Comparison of ENCODE assay signal across 12 cellular contexts in the genomic region with DNA sequence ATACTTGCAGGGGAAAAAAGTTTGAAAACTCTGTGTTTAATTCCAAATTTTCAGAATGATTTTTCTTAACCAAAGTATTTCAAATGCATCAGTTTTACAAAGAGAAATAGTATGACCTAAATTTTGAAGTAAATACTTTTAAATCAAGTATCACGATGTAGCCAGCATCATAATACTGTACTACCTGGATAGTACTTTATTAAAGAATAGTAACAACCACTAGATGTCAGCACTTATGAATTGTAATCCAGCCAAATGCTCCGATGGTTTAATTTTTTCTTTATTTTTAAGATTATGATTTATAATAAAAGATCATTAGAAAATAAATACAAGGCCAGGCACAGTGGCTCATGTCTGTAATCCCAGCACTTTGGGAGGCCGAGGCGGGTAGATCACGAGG. TPM values are rescaled to one million over a fixed set of nuclear protein-coding genes. Genes with fewer than 3 reads are reported as not detected.
DNase-seq lines count a peak whose midpoint lies in the region; ATAC-seq and TF ChIP-seq lines count a peak whose summit lies in the region.
"Had no signal": no experiment of that assay in that cellular context is flagged by ENCODE, and none has a peak within 500 bp of the region (broad histone marks: within the 10 kb centered on the region; RNA-seq: fewer than 3 reads in every experiment).

No MANE protein-coding gene starts in this region.

- no peak for ATAC-seq in left cardiac atrium
- no peak for ATAC-seq in activated naive CD4-positive, alpha-beta T cell treated with anti-CD3 and anti-CD28 coated beads, Interleukin-2, amount 50 U/mL, for 72 hours
- ATAC-seq: left colon had no signal

- H2AFZ ChIP-seq in Loucy (ENCODE audit: low read length): no peak overlapping the region
- H2AFZ ChIP-seq in smooth muscle cell (ENCODE audit: low read depth): no peak overlapping the region

- no peaks in the 10 kb centered on the region for H3K4me1 ChIP-seq in left ventricle myocardium inferior
- H3K4me1 ChIP-seq in Loucy (ENCODE audit: insufficient read depth, low read length, poor library complexity, severe bottlenecking): no peaks in the 10 kb centered on the region
- no peaks in the 10 kb centered on the region for H3K4me1 ChIP-seq in smooth muscle cell (ENCODE audit: low read depth)

- no peaks in the 10 kb centered on the region for H3K4me1 Mint-ChIP-seq in chondrocyte (ENCODE audit: low read depth)

- H3K9me3 ChIP-seq in left ventricle myocardium inferior (replicated peaks): peaks cover 5% of the 10 kb centered on the region
- H3K9me3 ChIP-seq in Loucy (ENCODE audit: insufficient read depth, low read depth, low read length): no peaks in the 10 kb centered on the region
- no peaks in the 10 kb centered on the region for H3K9me3 ChIP-seq in smooth muscle cell (replicated peaks; ENCODE audit: low read depth)

- H3K27me3 Mint-ChIP-seq in chondrocyte (ENCODE audit: low read depth): peaks cover 20% of the 10 kb centered on the region

- H3K27me3 ChIP-seq in left ventricle myocardium inferior (ENCODE audit: low read depth) (peaks cover 46% of the 10 kb centered on the region), Loucy (ENCODE audit: insufficient read depth, low read length, poor library complexity, severe bottlenecking) (no peaks in the 10 kb centered on the region), smooth muscle cell (ENCODE audit: low read depth) (no peaks in the 10 kb centered on the region)

- no peaks in the 10 kb centered on the region for H3K79me2 ChIP-seq in Loucy (ENCODE audit: insufficient read depth, low read length)
- no peaks in the 10 kb centered on the region for H3K79me2 ChIP-seq in smooth muscle cell (ENCODE audit: low read depth)

- H3K36me3 Mint-ChIP-seq in chondrocyte (ENCODE audit: low read depth): no peaks in the 10 kb centered on the region
- no peaks in the 10 kb centered on the region for H3K36me3 Mint-ChIP-seq in activated naive CD4-positive, alpha-beta T cell treated with anti-CD3 and anti-CD28 coated beads, Interleukin-2, amount 50 U/mL, for 72 hours

- H3K36me3 ChIP-seq in left ventricle myocardium inferior (no peaks in the 10 kb centered on the region), Loucy (ENCODE audit: insufficient read depth, low read length) (no peaks in the 10 kb centered on the region), smooth muscle cell (ENCODE audit: low read depth) (no peaks in the 10 kb centered on the region)

- H3K4me3 Mint-ChIP-seq in chondrocyte (ENCODE audit: unreplicated experiment): no peak overlapping the region

- WGBS in smooth muscle cell (ENCODE audit: low lambda C conversion rate): 90% methylated on average over 5 of the region's 5 CpGs

- H3K9me2 ChIP-seq in Loucy (replicated peaks; ENCODE audit: low read depth, low read length): no peaks in the 10 kb centered on the region

- H4K20me1 ChIP-seq in Loucy (ENCODE audit: insufficient read depth, low read length, poor library complexity, severe bottlenecking) (no peaks in the 10 kb centered on the region), smooth muscle cell (ENCODE audit: low read depth) (no peaks in the 10 kb centered on the region)

- H3K9me3 Mint-ChIP-seq in chondrocyte (ENCODE audit: low read depth): peaks cover 5% of the 10 kb centered on the region
- peaks cover 0 to 5% of the 10 kb centered on the region in 2 donors for H3K9me3 Mint-ChIP-seq in activated naive CD4-positive, alpha-beta T cell treated with anti-CD3 and anti-CD28 coated beads, Interleukin-2, amount 50 U/mL, for 72 hours

- in situ Hi-C loops in G401 (cut with HindIII; ENCODE audit: low sequenced_read_pairs): no loop called here

- TF ChIP-seq CTCF in left ventricle myocardium inferior (IDR thresholded peaks at IDR 0.05; ENCODE audit: borderline replicate concordance): peak; percentile 30
- peak; percentile 48 for TF ChIP-seq CTCF in Loucy (conservative IDR thresholded peaks at IDR 0.05; ENCODE audit: low read length)
- TF ChIP-seq CTCF in chondrocyte (IDR thresholded peaks at IDR 0.05): peak; percentile 78
- peak; percentile 36 for TF ChIP-seq CTCF in smooth muscle cell (IDR thresholded peaks at IDR 0.05; ENCODE audit: borderline replicate concordance, insufficient read depth, poor library complexity, severe bottlenecking)

- H3K4me3 ChIP-seq in left ventricle myocardium inferior (no peak overlapping the region), Loucy (ENCODE audit: low read length, poor library complexity, severe bottlenecking) (no peak overlapping the region), smooth muscle cell (no peak overlapping the region)

- no peak overlapping the region for H3K4me2 ChIP-seq in Loucy (ENCODE audit: low read depth, low read length, poor library complexity, severe bottlenecking)
- no peak overlapping the region for H3K4me2 ChIP-seq in smooth muscle cell

- H3K27ac ChIP-seq in left ventricle myocardium inferior (replicated peaks) (no peak overlapping the region), smooth muscle cell (ENCODE audit: low read depth) (no peak overlapping the region)

- intact Hi-C loops in left ventricle myocardium inferior (cut with micrococcal nuclease) (no loop called here), left cardiac atrium (cut with DNase I) (no loop called here)

- DNase-seq in left ventricle myocardium inferior: no peak
- DNase-seq in left cardiac atrium: no peak
- DNase-seq in chondrocyte (ENCODE audit: low spot score): no peak
- DNase-seq in smooth muscle cell (lab: John Stamatoyannopoulos, UW; ENCODE audit: unreplicated experiment): no peak
- no peak for DNase-seq in NCI-H774 (lab: John Stamatoyannopoulos, UW)
- no peak for DNase-seq in activated naive CD4-positive, alpha-beta T cell treated with anti-CD3 and anti-CD28 coated beads, Interleukin-2, amount 50 U/mL, for 72 hours (ENCODE audit: low spot score in 2 of 2)
- no peak for DNase-seq in G401 (ENCODE audit: low spot score)
- DNase-seq: left colon; NCI-H510A; stimulated activated CD4-positive, alpha-beta T cell treated with anti-CD3 and anti-CD28 coated beads, Interleukin-2, amount 100 ng/mL, for 24 hours had no signal

- H3K9ac ChIP-seq in Loucy (ENCODE audit: low read depth, low read length, poor library complexity, severe bottlenecking): no peak overlapping the region
- no peak overlapping the region for H3K9ac ChIP-seq in smooth muscle cell (ENCODE audit: low read depth)

- no peak overlapping the region for H3K27ac Mint-ChIP-seq in chondrocyte (ENCODE audit: unreplicated experiment)
- H3K27ac Mint-ChIP-seq in activated naive CD4-positive, alpha-beta T cell treated with anti-CD3 and anti-CD28 coated beads, Interleukin-2, amount 50 U/mL, for 72 hours: no peak overlapping the region

- H3F3A ChIP-seq in Loucy (ENCODE audit: low read depth) (no peaks in the 10 kb centered on the region), smooth muscle cell (ENCODE audit: low read depth) (no peaks in the 10 kb centered on the region)

RNA-seq across cellular contexts. Expression of a gene that starts 37.2 kb away (rescaled TPM):
- 5.9 TPM for total RNA-seq in left ventricle myocardium inferior
- total RNA-seq in left cardiac atrium: 10 to 100 TPM in 1 of 2 donors, 1 to 10 TPM in 1; 8.3 to 10.8 TPM
- total RNA-seq in chondrocyte: 17.1 to 18.2 TPM (median 17.2 TPM) in 3 replicates
- total RNA-seq in smooth muscle cell: 21.7 and 31.2 TPM in 2 replicates
- polyA plus RNA-seq in smooth muscle cell: 7.1 and 7.5 TPM in 2 replicates
- 10 to 100 TPM; 14.1 to 25.1 TPM for total RNA-seq in activated naive CD4-positive, alpha-beta T cell treated with anti-CD3 and anti-CD28 coated beads, Interleukin-2, amount 50 U/mL, for 72 hours
- 65.2 and 68.8 TPM in 2 replicates for total RNA-seq in G401 (2014; rRNA removed; shearing (Covaris generic))

RNA-seq across cellular contexts. Expression of a gene that starts 60.0 kb away (rescaled TPM):
- total RNA-seq in left ventricle myocardium inferior (not detected), left cardiac atrium (not detected), chondrocyte (0.08 to 0.10 TPM in 2 of 3 replicates, not detected in the other), smooth muscle cell (11.6 and 14.1 TPM in 2 replicates)
- polyA plus RNA-seq in smooth muscle cell: 1.4 and 2.7 TPM in 2 replicates
- total RNA-seq in activated naive CD4-positive, alpha-beta T cell treated with anti-CD3 and anti-CD28 coated beads, Interleukin-2, amount 50 U/mL, for 72 hours: not detected
- 62.0 and 84.7 TPM in 2 replicates for total RNA-seq in G401 (2014; rRNA removed; shearing (Covaris generic))
- total RNA-seq: left colon; T-helper 2 cell treated with Interferon-gamma antibody and Interleukin-4, amounts not matched to agents 100 ng/mL and 5 ng/mL, for 36 hours had no signal

Comparison
In these comparisons a context has a peak if more than half of its experiments do, and no peak if none do; other contexts are left out.
1. RNA of a gene that starts 60.0 kb away (total RNA-seq): 62.0 to 84.7 TPM in G401 and 11.6 to 14.1 TPM in smooth muscle cell; not detected in left cardiac atrium, 0.08 to 0.10 TPM in chondrocyte, not detected in left ventricle myocardium inferior (single experiment) and not detected in activated naive CD4-positive, alpha-beta T cell treated with anti-CD3 and anti-CD28 coated beads, Interleukin-2, amount 50 U/mL, for 72 hours; every median in the first group is over 10 times any median in the second.
2. Peak in every context shown above with its lines, with median percentiles within 50 percentile points of each other: CTCF ChIP-seq.